ENCODE assay signal across 21 cellular contexts in genomic region chr15:88782465-88782864, GRCh38. TPM values are rescaled to one million over a fixed set of nuclear protein-coding genes. Genes with fewer than 3 reads are reported as not detected.
DNase-seq lines count a peak whose midpoint lies in the region; ATAC-seq, FAIRE-seq and TF ChIP-seq lines count a peak whose summit lies in the region.
"Had no signal": no experiment of that assay in that cellular context is flagged by ENCODE, and none has a peak within 500 bp of the region (broad histone marks: within the 10 kb centered on the region; RNA-seq: fewer than 3 reads in every experiment).

No MANE protein-coding gene starts in this region.

- no peak for DNase-seq in A549 (ENCODE audit: low read depth in 1 of 2, low spot score in 1 of 2)
- DNase-seq in HCT116 (ENCODE audit: low read depth, low spot score), result no peak
- peak; percentile 24 for DNase-seq in coronary artery (ENCODE audit: low spot score)
- no peak for DNase-seq in NCI-H526 (lab: John Stamatoyannopoulos, UW)
- DNase-seq: Caco-2; CD4-positive, CD25-positive, alpha-beta regulatory T cell; CD8-positive, alpha-beta T cell; DMS153; DND-41; H9; HFFc6 had no signal

- H3K27me3 Mint-ChIP-seq in stimulated activated memory B cell treated with anti-CD40 and anti-IgM and Interleukin-4, amounts not matched to agents 10 μg/mL and 1 μg/mL and 100 μg/mL, for 72 hours, result peaks cover 13% of the 10 kb centered on the region

- peak; percentile 65 to 70; a peak in 5 of 6 replicates for ATAC-seq in A549
- ATAC-seq in HCT116, result peak; percentile 40
- peak; percentile 41 for ATAC-seq in stimulated activated memory B cell treated with anti-CD40 and anti-IgM and Interleukin-4, amounts not matched to agents 10 μg/mL and 1 μg/mL and 100 μg/mL, for 72 hours
- ATAC-seq in SK-N-SH treated with all-trans-retinoic acid at 6 μM for 48 hours, result no peak
- ATAC-seq: CD8-positive, alpha-beta T cell; GM23338 had no signal

- H3K4me3 Mint-ChIP-seq in stimulated activated memory B cell treated with anti-CD40 and anti-IgM and Interleukin-4, amounts not matched to agents 10 μg/mL and 1 μg/mL and 100 μg/mL, for 72 hours, result no peak overlapping the region
- H3K4me3 Mint-ChIP-seq: B cell; CD4-positive, CD25-positive, alpha-beta regulatory T cell; CD8-positive, alpha-beta T cell; GM23338; H9; HFFc6 had no signal

- no peak overlapping the region for H3K27ac ChIP-seq in A549
- no peak overlapping the region for H3K27ac ChIP-seq in HCT116 (ENCODE audit: low read depth, low read length)
- no peak overlapping the region for H3K27ac ChIP-seq in coronary artery
- H3K27ac ChIP-seq: BLaER1, C4-2B had no signal

- H3K9me3 ChIP-seq in A549, result no peaks in the 10 kb centered on the region
- H3K9me3 ChIP-seq in HCT116 (ENCODE audit: control insufficient read depth in 1 of 2, insufficient read depth in 1 of 2, low read depth in 1 of 2, low read length in 2 of 2), result no peaks in the 10 kb centered on the region
- H3K9me3 ChIP-seq: BLaER1, Caco-2 had no signal

- no peak overlapping the region for H2AFZ ChIP-seq in HCT116 (ENCODE audit: low read depth, low read length, poor library complexity, severe bottlenecking)
- H2AFZ ChIP-seq: GM23338 had no signal

- no peaks in the 10 kb centered on the region for H3K79me2 ChIP-seq in HCT116 (ENCODE audit: insufficient read depth, low read length)

- H3K27ac Mint-ChIP-seq in stimulated activated memory B cell treated with anti-CD40 and anti-IgM and Interleukin-4, amounts not matched to agents 10 μg/mL and 1 μg/mL and 100 μg/mL, for 72 hours, result no peak overlapping the region
- H3K27ac Mint-ChIP-seq: B cell; CD4-positive, CD25-positive, alpha-beta regulatory T cell; CD8-positive, alpha-beta T cell; GM23338; H9; HFFc6 had no signal

- WGBS in A549 (ENCODE audit: missing lambda C conversion rate), result 24% methylated on average over 8 of the region's 8 CpGs

- BruUV-seq in HCT116 (replicated peaks; lab: Mats Ljungman, UMichigan), result no TSS peak

- H3K9me3 Mint-ChIP-seq in stimulated activated memory B cell treated with anti-CD40 and anti-IgM and Interleukin-4, amounts not matched to agents 10 μg/mL and 1 μg/mL and 100 μg/mL, for 72 hours, result peaks cover 3% of the 10 kb centered on the region
- H3K9me3 Mint-ChIP-seq: GM23338, H9, HFFc6 had no signal

- H3K36me3 Mint-ChIP-seq in stimulated activated memory B cell treated with anti-CD40 and anti-IgM and Interleukin-4, amounts not matched to agents 10 μg/mL and 1 μg/mL and 100 μg/mL, for 72 hours, result no peaks in the 10 kb centered on the region
- H3K36me3 Mint-ChIP-seq: CD4-positive, CD25-positive, alpha-beta regulatory T cell; CD8-positive, alpha-beta T cell had no signal

- no peaks in the 10 kb centered on the region for H3K36me3 ChIP-seq in HCT116 (ENCODE audit: control insufficient read depth in 1 of 2, insufficient read depth in 2 of 2, low read length in 2 of 2)
- H3K36me3 ChIP-seq: BLaER1 had no signal

- H3K27me3 ChIP-seq in HCT116 (ENCODE audit: insufficient read depth, low read length), result no peaks in the 10 kb centered on the region
- H3K27me3 ChIP-seq: BLaER1 had no signal

- POLR2A ChIA-PET in A549 (lab: Yijun Ruan, JAX) (no interaction called here), HCT116 (lab: Charles Lee) (no interaction called here)

- H3K9ac ChIP-seq in HCT116 (ENCODE audit: low read length), result no peak overlapping the region
- H3K9ac ChIP-seq: BLaER1 had no signal

- TF ChIP-seq POLR2A in A549 (IDR thresholded peaks at IDR 0.05; ENCODE audit: low read length), result no peak
- TF ChIP-seq POLR2A in HCT116 (IDR thresholded peaks at IDR 0.05; ENCODE audit: borderline replicate concordance, extremely low read depth, insufficient read depth, insufficient read length), result no peak

- H3K4me1 Mint-ChIP-seq in stimulated activated memory B cell treated with anti-CD40 and anti-IgM and Interleukin-4, amounts not matched to agents 10 μg/mL and 1 μg/mL and 100 μg/mL, for 72 hours, result no peaks in the 10 kb centered on the region
- H3K4me1 Mint-ChIP-seq: B cell; CD4-positive, CD25-positive, alpha-beta regulatory T cell; GM23338; H9 had no signal

- CTCF ChIA-PET in A549 (lab: Yijun Ruan, JAX) (no interaction called here), HCT116 (lab: Charles Lee) (no interaction called here)

- no peaks in the 10 kb centered on the region for H4K20me1 ChIP-seq in HCT116 (ENCODE audit: insufficient read depth)
- H4K20me1 ChIP-seq: BLaER1 had no signal

- H3K4me2 ChIP-seq in A549, result no peak overlapping the region
- no peak overlapping the region for H3K4me2 ChIP-seq in HCT116 (ENCODE audit: low read length)
- H3K4me2 ChIP-seq: BLaER1, GM23338 had no signal

- no peak for TF ChIP-seq RAD21 in A549 (conservative IDR thresholded peaks at IDR 0.05 in 1 of 2, IDR thresholded peaks at IDR 0.05 in 1 of 2)
- TF ChIP-seq RAD21 in HCT116 (IDR thresholded peaks at IDR 0.05; ENCODE audit: low read depth), result no peak

- H3K4me1 ChIP-seq in A549 (no peaks in the 10 kb centered on the region), HCT116 (ENCODE audit: control insufficient read depth in 1 of 2, insufficient read depth in 2 of 2, low read length in 2 of 2) (no peaks in the 10 kb centered on the region)
- H3K4me1 ChIP-seq: BLaER1, Caco-2 had no signal

- TF ChIP-seq CTCF in A549 (IDR thresholded peaks at IDR 0.05) (no peak), HCT116 (IDR thresholded peaks at IDR 0.05 in 2 of 3, conservative IDR thresholded peaks at IDR 0.05 in 1 of 3; ENCODE audit: borderline replicate concordance in 1 of 3, insufficient read depth in 1 of 3, low read depth in 2 of 3, low read length in 2 of 3) (no peak), coronary artery (IDR thresholded peaks at IDR 0.05) (no peak)

- intact Hi-C loops in HCT116 (cut with micrococcal nuclease), result no loop called here

- H3K4me3 ChIP-seq in A549, result no peak overlapping the region
- H3K4me3 ChIP-seq in HCT116 (replicated peaks in 1 of 2; ENCODE audit: low read depth in 1 of 2, low read length in 2 of 2), result no peak overlapping the region
- no peak overlapping the region for H3K4me3 ChIP-seq in coronary artery
- H3K4me3 ChIP-seq: BLaER1, GM23338 had no signal

- no peak for FAIRE-seq in A549 (lab: Jason Lieb, UNC)
- FAIRE-seq: G401.6, GM12892, GM19239 had no signal

- no peak for TF ChIP-seq EP300 in A549 (IDR thresholded peaks at IDR 0.05)

- no peaks in the 10 kb centered on the region for H3K9me2 ChIP-seq in HCT116 (ENCODE audit: insufficient read depth)

- RAD21 ChIA-PET in HCT116 (lab: Charles Lee; ENCODE audit: low non-redundant PET in 1 of 2, low total read pairs in 2 of 2, uncharacterized antibody in 2 of 2, unreplicated experiment in 2 of 2), result no interaction called here

TF ChIP-seq in A549, 52 proteins besides CTCF, POLR2A, EP300 and RAD21:
- TF ChIP-seq MAZ (IDR thresholded peaks at IDR 0.05; ENCODE audit: borderline replicate concordance, low read depth, low read length) (no peak), FOXS1 (CRISPR knock-in tag; IDR thresholded peaks at IDR 0.05) (no peak), CBX2 (IDR thresholded peaks at IDR 0.05; ENCODE audit: borderline replicate concordance, low read depth) (no peak), ESRRA (IDR thresholded peaks at IDR 0.05; ENCODE audit: borderline replicate concordance, low read length) (no peak)

TF ChIP-seq in HCT116, 20 proteins besides CTCF, POLR2A, EP300 and RAD21:
- TF ChIP-seq EZH2 (IDR thresholded peaks at IDR 0.05), result no peak
TF ChIP-seq in HCT116: peak in this region for 0.

TF ChIP-seq in SK-N-SH treated with all-trans-retinoic acid at 6 μM for 48 hours, 23 proteins besides CTCF, POLR2A, EP300 and RAD21:
- no peak for TF ChIP-seq OSR1 (CRISPR knock-in tag; IDR thresholded peaks at IDR 0.05)
- TF ChIP-seq TOX (CRISPR knock-in tag; IDR thresholded peaks at IDR 0.05; ENCODE audit: borderline replicate concordance), result no peak
- TF ChIP-seq ZFP30 (CRISPR knock-in tag; IDR thresholded peaks at IDR 0.05), result no peak

RNA-seq across cellular contexts. Expression of gene ACAN, which starts 20.8 kb away (rescaled TPM):
- polyA plus RNA-seq in A549 (2011; rRNA removed) (not detected in 2 replicates), A549 (2017; fragmentation: RNase III; extraction: RNeasy Plus Mini Kit Qiagen cat#74134 plus additional on column Dnase treatment) (0.01 to 0.05 TPM in 2 of 3 replicates, not detected in the other)
- polyA plus RNA-seq in A549 (2012; cell fraction: cytosol; rRNA removed), result 0.01 TPM in 1 of 2 replicates, not detected in the other
- 0.01 TPM in 1 of 2 replicates, not detected in the other for polyA plus RNA-seq in A549 (2012; cell fraction: nucleus; rRNA removed)
- polyA minus RNA-seq in A549 (2011; rRNA and poly(A)+ RNA removed), result not detected in 2 replicates
- not detected for total RNA-seq in HCT116 (2021; ENCODE audit: unreplicated experiment)
- polyA plus RNA-seq in HCT116 (2012), result 0.01 TPM in 1 of 2 replicates, not detected in the other
- total RNA-seq: A172; B cell; Caco-2; CD4-positive, CD25-positive, alpha-beta regulatory T cell; CD8-positive, alpha-beta T cell had no signal
